In the genomic region with DNA sequence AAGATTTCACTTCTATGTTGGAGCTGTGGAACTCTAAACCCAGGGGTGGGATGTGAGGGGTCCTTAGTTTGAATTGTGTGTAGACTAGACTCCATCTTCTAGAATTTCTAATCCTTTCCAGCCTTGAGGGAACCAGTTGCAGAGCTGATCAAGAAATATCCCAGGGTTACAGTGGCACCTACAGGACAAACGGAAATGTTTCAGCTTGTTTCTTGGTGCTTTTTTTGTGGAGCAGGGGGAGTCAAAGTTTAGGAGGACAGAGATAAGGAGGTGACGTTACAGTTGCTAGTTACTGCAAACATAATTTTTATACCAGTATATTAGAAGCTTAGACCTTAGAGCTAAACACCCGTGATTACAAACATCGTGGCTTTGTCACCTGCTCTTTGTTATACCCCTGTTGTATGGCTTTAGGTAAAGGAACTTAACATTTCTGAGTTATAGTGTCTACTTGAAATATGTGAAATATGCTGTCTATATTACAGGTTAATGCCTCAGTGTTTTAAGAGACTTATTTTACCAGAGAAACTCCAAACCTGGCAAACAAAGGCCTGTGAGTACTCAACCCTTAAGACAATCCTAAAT, we compare ENCODE assay signal across 9 cellular contexts.
DNase-seq lines count a peak whose midpoint lies in the region; ATAC-seq, FAIRE-seq and TF ChIP-seq lines count a peak whose summit lies in the region.
"Had no signal": no experiment of that assay in that cellular context is flagged by ENCODE, and none has a peak within 500 bp of the region (broad histone marks: within the 10 kb centered on the region; RNA-seq: fewer than 3 reads in every experiment).

No MANE protein-coding gene starts in this region.

- no peak overlapping the region for H3K9ac ChIP-seq in Loucy (ENCODE audit: low read depth, low read length, poor library complexity, severe bottlenecking)

- H3K4me1 Mint-ChIP-seq in activated CD8-positive, alpha-beta memory T cell treated with anti-CD3 and anti-CD28 coated beads, Interleukin-2, amount 10 ng/mL, durations not matched to agents 7 days and 5 days = peaks cover 4% of the 10 kb centered on the region

- CTCF ChIA-PET in activated CD8-positive, alpha-beta memory T cell treated with anti-CD3 and anti-CD28 coated beads, Interleukin-2, amount 10 ng/mL, durations not matched to agents 7 days and 5 days (lab: Charles Lee) = interaction anchor here (1.1 to 7.8 kb wide), 5 partner anchors 155 to 1239 kb away, joined by 3 to 92 read pairs (median 4); no protein-coding TSS in a partner anchor

- DNase-seq in GM12891 (ENCODE audit: insufficient read length, low spot score) (no peak), SW480 (ENCODE audit: low spot score) (peak; percentile 69), left ventricle myocardium superior (no peak), MG63 (no peak), foreskin melanocyte (no peak)
- DNase-seq in activated CD8-positive, alpha-beta memory T cell treated with anti-CD3 and anti-CD28 coated beads, Interleukin-2, amount 10 ng/mL, durations not matched to agents 7 days and 5 days = no peak

- intact Hi-C loops in left ventricle myocardium superior (cut with micrococcal nuclease) = loop anchor here (5.0 kb wide), 2 partner anchors 161 to 176 kb away; no protein-coding TSS in a partner anchor

- H3K4me1 ChIP-seq in Loucy (ENCODE audit: insufficient read depth, low read length, poor library complexity, severe bottlenecking) = peaks cover 13% of the 10 kb centered on the region

- no peak for TF ChIP-seq POLR2A in GM12891 (IDR thresholded peaks at IDR 0.05; ENCODE audit: low read depth, low read length)

- H3K4me3 Mint-ChIP-seq in activated CD8-positive, alpha-beta memory T cell treated with anti-CD3 and anti-CD28 coated beads, Interleukin-2, amount 10 ng/mL, durations not matched to agents 7 days and 5 days = no peak overlapping the region

- no peak overlapping the region for H3K4me2 ChIP-seq in Loucy (ENCODE audit: low read depth, low read length, poor library complexity, severe bottlenecking)

- H3K79me2 ChIP-seq in Loucy (ENCODE audit: insufficient read depth, low read length) = no peaks in the 10 kb centered on the region

- TF ChIP-seq CTCF in Loucy (conservative IDR thresholded peaks at IDR 0.05; ENCODE audit: low read length) = peak; percentile 51

- H3K36me3 ChIP-seq in Loucy (ENCODE audit: insufficient read depth, low read length) (no peaks in the 10 kb centered on the region), MG63 (no peaks in the 10 kb centered on the region)

- H3K27ac ChIP-seq in temporal lobe (ENCODE audit: low read depth, low read length) = peak overlapping the region; percentile 83
- H3K27ac ChIP-seq: skin epidermis had no signal

- H3K27ac Mint-ChIP-seq in activated CD8-positive, alpha-beta memory T cell treated with anti-CD3 and anti-CD28 coated beads, Interleukin-2, amount 10 ng/mL, durations not matched to agents 7 days and 5 days = no peak overlapping the region

- no peaks in the 10 kb centered on the region for H3K36me3 Mint-ChIP-seq in activated CD8-positive, alpha-beta memory T cell treated with anti-CD3 and anti-CD28 coated beads, Interleukin-2, amount 10 ng/mL, durations not matched to agents 7 days and 5 days

- no peak overlapping the region for H2AFZ ChIP-seq in Loucy (ENCODE audit: low read length)

- no peaks in the 10 kb centered on the region for H3F3A ChIP-seq in Loucy (ENCODE audit: low read depth)

- peak; percentile 83 for FAIRE-seq in GM12891 (lab: Jason Lieb, UNC)

- H3K9me3 Mint-ChIP-seq in activated CD8-positive, alpha-beta memory T cell treated with anti-CD3 and anti-CD28 coated beads, Interleukin-2, amount 10 ng/mL, durations not matched to agents 7 days and 5 days (ENCODE audit: low read depth) = no peaks in the 10 kb centered on the region

- ATAC-seq in left ventricle myocardium superior = peak; percentile 41
- no peak for ATAC-seq in activated CD8-positive, alpha-beta memory T cell treated with anti-CD3 and anti-CD28 coated beads, Interleukin-2, amount 10 ng/mL, durations not matched to agents 7 days and 5 days

- H3K9me2 ChIP-seq in Loucy (replicated peaks; ENCODE audit: low read depth, low read length) = no peaks in the 10 kb centered on the region

- no peaks in the 10 kb centered on the region for H4K20me1 ChIP-seq in Loucy (ENCODE audit: insufficient read depth, low read length, poor library complexity, severe bottlenecking)

- H3K9me3 ChIP-seq in Loucy (ENCODE audit: insufficient read depth, low read depth, low read length) (no peaks in the 10 kb centered on the region), MG63 (no peaks in the 10 kb centered on the region)

- H3K4me3 ChIP-seq in Loucy (ENCODE audit: low read length, poor library complexity, severe bottlenecking) (no peak overlapping the region), MG63 (no peak overlapping the region)
- H3K4me3 ChIP-seq: skin epidermis had no signal

- H3K27me3 ChIP-seq in Loucy (ENCODE audit: insufficient read depth, low read length, poor library complexity, severe bottlenecking) (no peaks in the 10 kb centered on the region), MG63 (no peaks in the 10 kb centered on the region)

- no peaks in the 10 kb centered on the region for H3K27me3 Mint-ChIP-seq in activated CD8-positive, alpha-beta memory T cell treated with anti-CD3 and anti-CD28 coated beads, Interleukin-2, amount 10 ng/mL, durations not matched to agents 7 days and 5 days

TF ChIP-seq in GM12891, 5 proteins besides CTCF, POLR2A, EP300 and RAD21:
- TF ChIP-seq POU2F2 (IDR thresholded peaks at IDR 0.05; ENCODE audit: low read depth, low read length) (no peak), SPI1 (IDR thresholded peaks at IDR 0.05; ENCODE audit: low read depth, low read length) (no peak), PAX5 (IDR thresholded peaks at IDR 0.05; ENCODE audit: insufficient read depth, low read length, severe bottlenecking) (no peak), POLR2AphosphoS5 (IDR thresholded peaks at IDR 0.05; ENCODE audit: low read depth, low read length) (no peak)
